ENCODE assay signal across 8 cellular contexts in the genomic region with DNA sequence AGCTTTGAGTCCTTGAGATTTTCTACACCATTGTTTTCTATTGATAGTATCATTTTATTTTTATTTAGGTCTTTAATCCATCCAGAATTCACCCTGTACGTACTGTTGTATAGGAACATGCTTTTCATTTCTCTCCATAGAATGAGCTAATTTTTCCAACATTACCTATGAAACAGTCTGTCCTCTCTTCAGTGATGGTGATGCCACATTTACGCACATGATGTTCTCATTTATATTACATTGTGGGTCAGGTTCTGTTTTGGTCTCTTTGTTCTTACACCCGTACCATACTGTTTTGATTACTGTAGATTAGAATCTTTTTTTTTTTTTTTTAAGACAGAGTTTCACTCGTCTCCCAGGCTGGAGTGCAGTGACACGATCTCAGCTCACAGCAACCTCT. TPM values are rescaled to one million over a fixed set of nuclear protein-coding genes. Genes with fewer than 3 reads are reported as not detected.
"Had no signal": no experiment of that assay in that cellular context is flagged by ENCODE, and none has a peak within 500 bp of the region (broad histone marks: within the 10 kb centered on the region; RNA-seq: fewer than 3 reads in every experiment).

No MANE protein-coding gene starts in this region.

- FAIRE-seq: G401.6, GM12878, GM12891, GM12892, GM18507, GM19239 had no signal

- H3K4me3 ChIP-seq: GM12878 had no signal

- ATAC-seq: GM12878 had no signal

- DNase-seq: GDM1, GF-D8 had no signal

RNA-seq across cellular contexts. Expression of a gene that starts 17.7 kb away (rescaled TPM):
- total RNA-seq: GM12878 had no signal
